In genomic region chr2:119574108-119574815, GRCh38 we compare ENCODE assay signal across 15 cellular contexts. TPM values are rescaled to one million over a fixed set of nuclear protein-coding genes. Genes with fewer than 3 reads are reported as not detected.
DNase-seq lines count a peak whose midpoint lies in the region; ATAC-seq and TF ChIP-seq lines count a peak whose summit lies in the region.
"Had no signal": no experiment of that assay in that cellular context is flagged by ENCODE, and none has a peak within 500 bp of the region (broad histone marks: within the 10 kb centered on the region; RNA-seq: fewer than 3 reads in every experiment).

No MANE protein-coding gene starts in this region.

- H3K4me1 Mint-ChIP-seq in activated CD8-positive, alpha-beta T cell treated with anti-CD3 and anti-CD28 coated beads for 36 hours (ENCODE audit: low read depth): no peaks in the 10 kb centered on the region
- H3K4me1 Mint-ChIP-seq in activated CD8-positive, alpha-beta T cell treated with anti-CD3 and anti-CD28 coated beads, Interleukin-2, amount 10 ng/mL, durations not matched to agents 7 days and 5 days (ENCODE audit: low read depth): no peaks in the 10 kb centered on the region

- CTCF ChIA-PET in activated CD8-positive, alpha-beta T cell treated with anti-CD3 and anti-CD28 coated beads for 36 hours (lab: Charles Lee): no interaction called here
- CTCF ChIA-PET in activated CD8-positive, alpha-beta T cell treated with anti-CD3 and anti-CD28 coated beads, Interleukin-2, amount 10 ng/mL, durations not matched to agents 7 days and 5 days (lab: Charles Lee): interaction anchor here (0.5 kb wide), 1 partner anchor 60 kb away, joined by 3 read pairs; no protein-coding TSS in a partner anchor

- H3K4me3 ChIP-seq in coronary artery: no peak overlapping the region
- H3K4me3 ChIP-seq: GM23248, pancreas had no signal

- H3K27ac ChIP-seq in coronary artery: no peak overlapping the region
- H3K27ac ChIP-seq: GM23248, pancreas had no signal

- peak; percentile 58 for ATAC-seq in activated CD8-positive, alpha-beta T cell treated with anti-CD3 and anti-CD28 coated beads for 36 hours
- no peak for ATAC-seq in activated CD8-positive, alpha-beta T cell treated with anti-CD3 and anti-CD28 coated beads, Interleukin-2, amount 10 ng/mL, durations not matched to agents 7 days and 5 days
- ATAC-seq in GM21717 (IDR thresholded peaks at IDR 0.05; ENCODE audit: unreplicated experiment) (peak; percentile 98), HG03108 (IDR thresholded peaks at IDR 0.05; ENCODE audit: unreplicated experiment) (peak; percentile 97)
- ATAC-seq in stimulated activated naive CD8-positive, alpha-beta T cell treated with anti-CD3 and anti-CD28 coated beads, Interleukin-15, Interleukin-2, amounts not matched to agents 100 U/mL and 50 U/mL, for 24 hours: peak; percentile 55
- ATAC-seq: pancreas had no signal

- no peak for DNase-seq in activated CD8-positive, alpha-beta T cell treated with anti-CD3 and anti-CD28 coated beads for 36 hours
- no peak for DNase-seq in activated CD8-positive, alpha-beta T cell treated with anti-CD3 and anti-CD28 coated beads, Interleukin-2, amount 10 ng/mL, durations not matched to agents 7 days and 5 days
- no peak for DNase-seq in stimulated activated naive CD8-positive, alpha-beta T cell treated with anti-CD3 and anti-CD28 coated beads, Interleukin-15, Interleukin-2, amounts not matched to agents 100 U/mL and 50 U/mL, for 24 hours
- DNase-seq in mucosa of gallbladder (ENCODE audit: low spot score) (no peak), coronary artery (ENCODE audit: low spot score) (no peak), NCI-H1092 (lab: John Stamatoyannopoulos, UW) (no peak)
- DNase-seq: 8988T; dermis blood vessel endothelial cell; GM23248; KG1; NCI-H526; pancreas; stimulated activated CD4-positive, alpha-beta T cell treated with anti-CD3 and anti-CD28 coated beads, Interleukin-1b, Interleukin-23, amount 100 ng/mL, for 48 hours had no signal

- no peak overlapping the region for H3K27ac Mint-ChIP-seq in activated CD8-positive, alpha-beta T cell treated with anti-CD3 and anti-CD28 coated beads for 36 hours
- no peak overlapping the region for H3K27ac Mint-ChIP-seq in activated CD8-positive, alpha-beta T cell treated with anti-CD3 and anti-CD28 coated beads, Interleukin-2, amount 10 ng/mL, durations not matched to agents 7 days and 5 days

- no peak overlapping the region for H3K4me3 Mint-ChIP-seq in activated CD8-positive, alpha-beta T cell treated with anti-CD3 and anti-CD28 coated beads for 36 hours
- no peak overlapping the region for H3K4me3 Mint-ChIP-seq in activated CD8-positive, alpha-beta T cell treated with anti-CD3 and anti-CD28 coated beads, Interleukin-2, amount 10 ng/mL, durations not matched to agents 7 days and 5 days

- POLR2A ChIA-PET in activated CD8-positive, alpha-beta T cell treated with anti-CD3 and anti-CD28 coated beads for 36 hours (lab: Charles Lee): no interaction called here
- POLR2A ChIA-PET in activated CD8-positive, alpha-beta T cell treated with anti-CD3 and anti-CD28 coated beads, Interleukin-2, amount 10 ng/mL, durations not matched to agents 7 days and 5 days (lab: Charles Lee): no interaction called here

- peaks cover 12% of the 10 kb centered on the region for H3K27me3 Mint-ChIP-seq in activated CD8-positive, alpha-beta T cell treated with anti-CD3 and anti-CD28 coated beads for 36 hours
- H3K27me3 Mint-ChIP-seq in activated CD8-positive, alpha-beta T cell treated with anti-CD3 and anti-CD28 coated beads, Interleukin-2, amount 10 ng/mL, durations not matched to agents 7 days and 5 days (ENCODE audit: low read depth): peaks cover 6% of the 10 kb centered on the region

- intact Hi-C loops in activated CD8-positive, alpha-beta T cell treated with anti-CD3 and anti-CD28 coated beads for 36 hours (cut with micrococcal nuclease): no loop called here

- TF ChIP-seq CTCF in activated CD8-positive, alpha-beta T cell treated with anti-CD3 and anti-CD28 coated beads for 36 hours (IDR thresholded peaks at IDR 0.05): no peak
- no peak for TF ChIP-seq CTCF in coronary artery (IDR thresholded peaks at IDR 0.05)

- H3K36me3 Mint-ChIP-seq in activated CD8-positive, alpha-beta T cell treated with anti-CD3 and anti-CD28 coated beads for 36 hours (ENCODE audit: low read depth): no peaks in the 10 kb centered on the region
- no peaks in the 10 kb centered on the region for H3K36me3 Mint-ChIP-seq in activated CD8-positive, alpha-beta T cell treated with anti-CD3 and anti-CD28 coated beads, Interleukin-2, amount 10 ng/mL, durations not matched to agents 7 days and 5 days (ENCODE audit: low read depth)

- peaks cover 4% of the 10 kb centered on the region for H3K9me3 Mint-ChIP-seq in activated CD8-positive, alpha-beta T cell treated with anti-CD3 and anti-CD28 coated beads for 36 hours
- no peaks in the 10 kb centered on the region for H3K9me3 Mint-ChIP-seq in activated CD8-positive, alpha-beta T cell treated with anti-CD3 and anti-CD28 coated beads, Interleukin-2, amount 10 ng/mL, durations not matched to agents 7 days and 5 days (ENCODE audit: insufficient read depth)

RNA-seq across cellular contexts. Expression of gene CFAP221, which starts 30.0 kb away (rescaled TPM):
- total RNA-seq in activated CD8-positive, alpha-beta T cell treated with anti-CD3 and anti-CD28 coated beads for 36 hours: not detected
- not detected for total RNA-seq in activated CD8-positive, alpha-beta T cell treated with anti-CD3 and anti-CD28 coated beads, Interleukin-2, amount 10 ng/mL, durations not matched to agents 7 days and 5 days
- 5.4 TPM for total RNA-seq in mucosa of gallbladder
- total RNA-seq: GM23248 had no signal

RNA-seq across cellular contexts. Expression of gene SCTR, which starts 50.0 kb away (rescaled TPM):
- not detected for total RNA-seq in activated CD8-positive, alpha-beta T cell treated with anti-CD3 and anti-CD28 coated beads for 36 hours
- total RNA-seq in activated CD8-positive, alpha-beta T cell treated with anti-CD3 and anti-CD28 coated beads, Interleukin-2, amount 10 ng/mL, durations not matched to agents 7 days and 5 days: not detected
- total RNA-seq in mucosa of gallbladder: 0.92 TPM
- total RNA-seq: dermis blood vessel endothelial cell, GM23248 had no signal
